Comparison of ENCODE assay signal across 1 cellular context in the genomic region with DNA sequence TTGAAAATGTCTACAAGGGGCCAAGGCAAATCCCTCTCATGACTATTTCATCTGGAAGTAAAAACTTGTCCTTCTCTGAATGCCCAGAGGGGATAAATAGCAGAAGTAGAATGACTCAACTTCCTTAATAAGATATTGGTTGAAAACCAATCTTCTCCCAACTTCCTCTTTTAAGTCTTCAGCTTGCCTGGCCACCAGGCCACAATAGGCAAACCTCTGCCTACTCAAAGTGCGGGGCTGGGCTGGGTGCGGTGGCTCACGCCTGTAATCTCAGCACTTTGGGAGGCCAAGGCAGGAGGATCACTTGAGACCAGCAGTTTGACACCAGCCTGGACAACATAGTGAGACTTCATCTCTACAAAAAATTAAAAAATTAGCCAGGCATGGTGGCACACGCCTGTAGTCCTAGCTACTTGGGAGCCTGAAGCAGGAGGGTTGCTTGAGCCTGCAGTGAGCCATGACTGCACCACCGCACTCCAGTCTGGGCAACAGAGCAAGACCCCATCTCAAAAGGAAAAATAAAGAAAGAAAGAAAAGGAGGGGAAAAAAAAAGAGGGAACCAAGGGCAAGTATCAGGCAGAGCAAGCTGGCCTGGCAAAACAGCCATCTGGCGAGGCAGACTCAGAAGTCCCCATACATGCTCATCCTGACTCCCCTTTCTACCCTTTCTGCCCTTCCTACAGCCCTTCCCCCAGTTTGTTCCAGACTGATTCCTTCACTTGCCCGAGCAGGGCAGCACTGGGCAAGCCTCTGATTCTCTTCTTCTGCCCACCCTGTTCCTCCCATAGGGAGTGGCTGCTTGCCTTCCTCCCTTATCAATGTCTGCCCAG.
A peak's percentile ranks its signal among the peaks of the same experiment; 100 is the strongest.
TF ChIP-seq lines count a peak whose summit lies in the region.

No MANE protein-coding gene starts in this region.

TF ChIP-seq in K562, 482 proteins besides CTCF, POLR2A, EP300 and RAD21 (continued from another document):
- 0 out of 2 replicates have a peak, but pooled peaks have one; percentile 24 for TF ChIP-seq ZFX (CRISPR knock-in tag; IDR thresholded peaks at IDR 0.05)
- TF ChIP-seq, protein P1, sequence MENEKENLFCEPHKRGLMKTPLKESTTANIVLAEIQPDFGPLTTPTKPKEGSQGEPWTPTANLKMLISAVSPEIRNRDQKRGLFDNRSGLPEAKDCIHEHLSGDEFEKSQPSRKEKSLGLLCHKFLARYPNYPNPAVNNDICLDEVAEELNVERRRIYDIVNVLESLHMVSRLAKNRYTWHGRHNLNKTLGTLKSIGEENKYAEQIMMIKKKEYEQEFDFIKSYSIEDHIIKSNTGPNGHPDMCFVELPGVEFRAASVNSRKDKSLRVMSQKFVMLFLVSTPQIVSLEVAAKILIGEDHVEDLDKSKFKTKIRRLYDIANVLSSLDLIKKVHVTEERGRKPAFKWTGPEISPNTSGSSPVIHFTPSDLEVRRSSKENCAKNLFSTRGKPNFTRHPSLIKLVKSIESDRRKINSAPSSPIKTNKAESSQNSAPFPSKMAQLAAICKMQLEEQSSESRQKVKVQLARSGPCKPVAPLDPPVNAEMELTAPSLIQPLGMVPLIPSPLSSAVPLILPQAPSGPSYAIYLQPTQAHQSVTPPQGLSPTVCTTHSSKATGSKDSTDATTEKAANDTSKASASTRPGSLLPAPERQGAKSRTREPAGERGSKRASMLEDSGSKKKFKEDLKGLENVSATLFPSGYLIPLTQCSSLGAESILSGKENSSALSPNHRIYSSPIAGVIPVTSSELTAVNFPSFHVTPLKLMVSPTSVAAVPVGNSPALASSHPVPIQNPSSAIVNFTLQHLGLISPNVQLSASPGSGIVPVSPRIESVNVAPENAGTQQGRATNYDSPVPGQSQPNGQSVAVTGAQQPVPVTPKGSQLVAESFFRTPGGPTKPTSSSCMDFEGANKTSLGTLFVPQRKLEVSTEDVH (IDR thresholded peaks at IDR 0.05; ENCODE audit: low read depth, partially characterized antibody) = no peak
- peak; percentile 76 for TF ChIP-seq ZNF121 (CRISPR knock-in tag; conservative IDR thresholded peaks at IDR 0.05)
- TF ChIP-seq, protein P2, sequence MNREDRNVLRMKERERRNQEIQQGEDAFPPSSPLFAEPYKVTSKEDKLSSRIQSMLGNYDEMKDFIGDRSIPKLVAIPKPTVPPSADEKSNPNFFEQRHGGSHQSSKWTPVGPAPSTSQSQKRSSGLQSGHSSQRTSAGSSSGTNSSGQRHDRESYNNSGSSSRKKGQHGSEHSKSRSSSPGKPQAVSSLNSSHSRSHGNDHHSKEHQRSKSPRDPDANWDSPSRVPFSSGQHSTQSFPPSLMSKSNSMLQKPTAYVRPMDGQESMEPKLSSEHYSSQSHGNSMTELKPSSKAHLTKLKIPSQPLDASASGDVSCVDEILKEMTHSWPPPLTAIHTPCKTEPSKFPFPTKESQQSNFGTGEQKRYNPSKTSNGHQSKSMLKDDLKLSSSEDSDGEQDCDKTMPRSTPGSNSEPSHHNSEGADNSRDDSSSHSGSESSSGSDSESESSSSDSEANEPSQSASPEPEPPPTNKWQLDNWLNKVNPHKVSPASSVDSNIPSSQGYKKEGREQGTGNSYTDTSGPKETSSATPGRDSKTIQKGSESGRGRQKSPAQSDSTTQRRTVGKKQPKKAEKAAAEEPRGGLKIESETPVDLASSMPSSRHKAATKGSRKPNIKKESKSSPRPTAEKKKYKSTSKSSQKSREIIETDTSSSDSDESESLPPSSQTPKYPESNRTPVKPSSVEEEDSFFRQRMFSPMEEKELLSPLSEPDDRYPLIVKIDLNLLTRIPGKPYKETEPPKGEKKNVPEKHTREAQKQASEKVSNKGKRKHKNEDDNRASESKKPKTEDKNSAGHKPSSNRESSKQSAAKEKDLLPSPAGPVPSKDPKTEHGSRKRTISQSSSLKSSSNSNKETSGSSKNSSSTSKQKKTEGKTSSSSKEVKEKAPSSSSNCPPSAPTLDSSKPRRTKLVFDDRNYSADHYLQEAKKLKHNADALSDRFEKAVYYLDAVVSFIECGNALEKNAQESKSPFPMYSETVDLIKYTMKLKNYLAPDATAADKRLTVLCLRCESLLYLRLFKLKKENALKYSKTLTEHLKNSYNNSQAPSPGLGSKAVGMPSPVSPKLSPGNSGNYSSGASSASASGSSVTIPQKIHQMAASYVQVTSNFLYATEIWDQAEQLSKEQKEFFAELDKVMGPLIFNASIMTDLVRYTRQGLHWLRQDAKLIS (CRISPR knock-in tag; IDR thresholded peaks at IDR 0.05) = no peak
- no peak for TF ChIP-seq ERF (CRISPR knock-in tag; IDR thresholded peaks at IDR 0.05)
- TF ChIP-seq NR3C1 (CRISPR knock-in tag; IDR thresholded peaks at IDR 0.05) = no peak
- TF ChIP-seq JUND (IDR thresholded peaks at IDR 0.05; ENCODE audit: borderline replicate concordance, low read depth, low read length) = peak; percentile 66
- no peak; the same call in 2 of the 3 replicates for TF ChIP-seq JUND (tag; IDR thresholded peaks at IDR 0.05; ENCODE audit: borderline replicate concordance, low read depth, low read length)
- TF ChIP-seq, protein P3, sequence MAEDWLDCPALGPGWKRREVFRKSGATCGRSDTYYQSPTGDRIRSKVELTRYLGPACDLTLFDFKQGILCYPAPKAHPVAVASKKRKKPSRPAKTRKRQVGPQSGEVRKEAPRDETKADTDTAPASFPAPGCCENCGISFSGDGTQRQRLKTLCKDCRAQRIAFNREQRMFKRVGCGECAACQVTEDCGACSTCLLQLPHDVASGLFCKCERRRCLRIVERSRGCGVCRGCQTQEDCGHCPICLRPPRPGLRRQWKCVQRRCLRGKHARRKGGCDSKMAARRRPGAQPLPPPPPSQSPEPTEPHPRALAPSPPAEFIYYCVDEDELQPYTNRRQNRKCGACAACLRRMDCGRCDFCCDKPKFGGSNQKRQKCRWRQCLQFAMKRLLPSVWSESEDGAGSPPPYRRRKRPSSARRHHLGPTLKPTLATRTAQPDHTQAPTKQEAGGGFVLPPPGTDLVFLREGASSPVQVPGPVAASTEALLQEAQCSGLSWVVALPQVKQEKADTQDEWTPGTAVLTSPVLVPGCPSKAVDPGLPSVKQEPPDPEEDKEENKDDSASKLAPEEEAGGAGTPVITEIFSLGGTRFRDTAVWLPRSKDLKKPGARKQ (CRISPR knock-in tag; IDR thresholded peaks at IDR 0.05) = no peak
- 0 out of 2 replicates have a peak, but pooled peaks have one; percentile 18 for TF ChIP-seq ZNF766 (CRISPR knock-in tag; conservative IDR thresholded peaks at IDR 0.05)
- no peak for TF ChIP-seq KAT8 (IDR thresholded peaks at IDR 0.05; ENCODE audit: low read depth)
- TF ChIP-seq, protein P4, sequence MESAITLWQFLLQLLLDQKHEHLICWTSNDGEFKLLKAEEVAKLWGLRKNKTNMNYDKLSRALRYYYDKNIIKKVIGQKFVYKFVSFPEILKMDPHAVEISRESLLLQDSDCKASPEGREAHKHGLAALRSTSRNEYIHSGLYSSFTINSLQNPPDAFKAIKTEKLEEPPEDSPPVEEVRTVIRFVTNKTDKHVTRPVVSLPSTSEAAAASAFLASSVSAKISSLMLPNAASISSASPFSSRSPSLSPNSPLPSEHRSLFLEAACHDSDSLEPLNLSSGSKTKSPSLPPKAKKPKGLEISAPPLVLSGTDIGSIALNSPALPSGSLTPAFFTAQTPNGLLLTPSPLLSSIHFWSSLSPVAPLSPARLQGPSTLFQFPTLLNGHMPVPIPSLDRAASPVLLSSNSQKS (CRISPR knock-in tag; IDR thresholded peaks at IDR 0.05) = no peak
- no peak for TF ChIP-seq POLR3G (IDR thresholded peaks at IDR 0.05; ENCODE audit: extremely low read depth, insufficient read length, insufficient replicate concordance)
- peak; percentile 16 for TF ChIP-seq HNRNPLL (IDR thresholded peaks at IDR 0.05; ENCODE audit: low read depth, low read length, poor library complexity, severe bottlenecking)
- TF ChIP-seq JUN (IDR thresholded peaks at IDR 0.05; ENCODE audit: borderline replicate concordance, low read depth, low read length) = peak; percentile 37; the same call in 1 of the 2 replicates
- no peak for TF ChIP-seq JUN (CRISPR knock-in tag; IDR thresholded peaks at IDR 0.05; ENCODE audit: borderline replicate concordance)
- no peak for TF ChIP-seq CBX1 (IDR thresholded peaks at IDR 0.05; ENCODE audit: low read depth)
- TF ChIP-seq, protein P5, sequence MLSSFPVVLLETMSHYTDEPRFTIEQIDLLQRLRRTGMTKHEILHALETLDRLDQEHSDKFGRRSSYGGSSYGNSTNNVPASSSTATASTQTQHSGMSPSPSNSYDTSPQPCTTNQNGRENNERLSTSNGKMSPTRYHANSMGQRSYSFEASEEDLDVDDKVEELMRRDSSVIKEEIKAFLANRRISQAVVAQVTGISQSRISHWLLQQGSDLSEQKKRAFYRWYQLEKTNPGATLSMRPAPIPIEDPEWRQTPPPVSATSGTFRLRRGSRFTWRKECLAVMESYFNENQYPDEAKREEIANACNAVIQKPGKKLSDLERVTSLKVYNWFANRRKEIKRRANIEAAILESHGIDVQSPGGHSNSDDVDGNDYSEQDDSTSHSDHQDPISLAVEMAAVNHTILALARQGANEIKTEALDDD (IDR thresholded peaks at IDR 0.05) = peak; percentile 38; the same call in 1 of the 2 replicates
- 0 out of 4 replicates have a peak, but pooled peaks of 1 of the 2 experiments have one; percentile 26 for TF ChIP-seq ETV6 (IDR thresholded peaks at IDR 0.05; ENCODE audit: borderline replicate concordance in 1 of 2, low read depth in 2 of 2, low read length in 1 of 2)
- TF ChIP-seq ETV6 (CRISPR knock-in tag; IDR thresholded peaks at IDR 0.05; ENCODE audit: borderline replicate concordance) = no peak
- TF ChIP-seq, protein P6, sequence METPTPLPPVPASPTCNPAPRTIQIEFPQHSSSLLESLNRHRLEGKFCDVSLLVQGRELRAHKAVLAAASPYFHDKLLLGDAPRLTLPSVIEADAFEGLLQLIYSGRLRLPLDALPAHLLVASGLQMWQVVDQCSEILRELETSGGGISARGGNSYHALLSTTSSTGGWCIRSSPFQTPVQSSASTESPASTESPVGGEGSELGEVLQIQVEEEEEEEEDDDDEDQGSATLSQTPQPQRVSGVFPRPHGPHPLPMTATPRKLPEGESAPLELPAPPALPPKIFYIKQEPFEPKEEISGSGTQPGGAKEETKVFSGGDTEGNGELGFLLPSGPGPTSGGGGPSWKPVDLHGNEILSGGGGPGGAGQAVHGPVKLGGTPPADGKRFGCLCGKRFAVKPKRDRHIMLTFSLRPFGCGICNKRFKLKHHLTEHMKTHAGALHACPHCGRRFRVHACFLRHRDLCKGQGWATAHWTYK (CRISPR knock-in tag; IDR thresholded peaks at IDR 0.05) = no peak
- TF ChIP-seq SMARCE1 (IDR thresholded peaks at IDR 0.05) = peak; percentile 58; the same call in 1 of the 2 replicates
- TF ChIP-seq, protein P7, sequence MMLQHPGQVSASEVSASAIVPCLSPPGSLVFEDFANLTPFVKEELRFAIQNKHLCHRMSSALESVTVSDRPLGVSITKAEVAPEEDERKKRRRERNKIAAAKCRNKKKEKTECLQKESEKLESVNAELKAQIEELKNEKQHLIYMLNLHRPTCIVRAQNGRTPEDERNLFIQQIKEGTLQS (IDR thresholded peaks at IDR 0.05) = 0 out of 2 replicates have a peak, but pooled peaks have one; percentile 11
- TF ChIP-seq, protein P7 (CRISPR knock-in tag; conservative IDR thresholded peaks at IDR 0.05) = no peak
- TF ChIP-seq MEF2D (tag; conservative IDR thresholded peaks at IDR 0.05; ENCODE audit: low read depth) = no peak
- no peak for TF ChIP-seq KLF6 (CRISPR knock-in tag; IDR thresholded peaks at IDR 0.05; ENCODE audit: borderline replicate concordance)
- TF ChIP-seq SPI1 (IDR thresholded peaks at IDR 0.05; ENCODE audit: borderline replicate concordance, low read depth, low read length) = peak; percentile 92
- TF ChIP-seq RCOR1 (IDR thresholded peaks at IDR 0.05; ENCODE audit: borderline replicate concordance in 1 of 2, low read depth in 2 of 2, low read length in 2 of 2) = 0 out of 4 replicates have a peak, but pooled peaks of 1 of the 2 experiments have one; percentile 15
- no peak for TF ChIP-seq MECOM (CRISPR knock-in tag; IDR thresholded peaks at IDR 0.05)
- TF ChIP-seq SAP30 (IDR thresholded peaks at IDR 0.05; ENCODE audit: borderline replicate concordance, insufficient read depth, low read depth, low read length, poor library complexity, severe bottlenecking) = no peak
- no peak for TF ChIP-seq HOXB6 (CRISPR knock-in tag; IDR thresholded peaks at IDR 0.05; ENCODE audit: borderline replicate concordance)
- TF ChIP-seq FOSL1 (tag; conservative IDR thresholded peaks at IDR 0.05) = peak; percentile 43
- TF ChIP-seq SIN3A (IDR thresholded peaks at IDR 0.05; ENCODE audit: borderline replicate concordance in 2 of 2, control insufficient read depth in 1 of 2, low read depth in 2 of 2, low read length in 2 of 2) = no peak
- TF ChIP-seq KLF13 (tag; IDR thresholded peaks at IDR 0.05; ENCODE audit: borderline replicate concordance, low read depth) = no peak
- TF ChIP-seq SUPT5H (IDR thresholded peaks at IDR 0.05) = no peak
